Comparison of ENCODE assay signal across 25 cellular contexts in the genomic region with DNA sequence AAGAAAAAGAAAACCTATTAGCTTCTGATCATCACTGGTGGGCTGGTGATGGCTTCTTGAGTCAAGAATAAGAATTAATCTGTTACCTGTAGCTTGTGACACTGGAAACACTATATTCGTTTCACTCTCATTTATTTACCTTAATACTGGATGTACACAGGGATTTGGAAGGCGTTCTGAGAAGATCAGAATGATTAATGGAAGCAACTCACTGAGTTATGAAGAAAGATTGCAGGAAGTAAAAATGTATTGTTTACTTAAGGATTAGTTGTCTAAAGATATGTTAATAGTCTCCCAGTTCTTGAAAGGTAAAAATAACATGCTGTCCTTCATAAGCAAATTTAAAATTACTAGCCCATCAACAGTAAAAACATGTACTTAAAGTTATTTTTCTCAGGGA.
DNase-seq lines count a peak whose midpoint lies in the region; ATAC-seq, FAIRE-seq and TF ChIP-seq lines count a peak whose summit lies in the region.
"Had no signal": no experiment of that assay in that cellular context is flagged by ENCODE, and none has a peak within 500 bp of the region (broad histone marks: within the 10 kb centered on the region; RNA-seq: fewer than 3 reads in every experiment).

No MANE protein-coding gene starts in this region.

- 32 to 37% methylated on average over 2 of the region's 2 CpGs for WGBS in testis, 2 donors

- POLR2A ChIA-PET in PC-3 (lab: Charles Lee; ENCODE audit: unreplicated experiment): interaction anchor here (0.7 kb wide), 1 partner anchor 66 kb away, joined by 11 read pairs; no protein-coding TSS in a partner anchor

- no peak for TF ChIP-seq POLR2A in testis (IDR thresholded peaks at IDR 0.05)

- H3F3A ChIP-seq in PC-3 (ENCODE audit: low read length, unreplicated experiment): no peaks in the 10 kb centered on the region

- H3K36me3 ChIP-seq in PC-3 (ENCODE audit: low read depth, low read length) (no peaks in the 10 kb centered on the region), bronchial epithelial cell (ENCODE audit: control insufficient read depth, insufficient read depth, low read length) (no peaks in the 10 kb centered on the region), testis (ENCODE audit: low read depth, missing control alignments) (no peaks in the 10 kb centered on the region)
- H3K36me3 ChIP-seq: BLaER1 treated with 17β-estradiol and CSF1 and Interleukin-3, amounts not matched to agents 10 nM and 100 nM had no signal

- no peaks in the 10 kb centered on the region for H4K20me1 ChIP-seq in PC-3 (ENCODE audit: low read length)
- H4K20me1 ChIP-seq: BLaER1 treated with 17β-estradiol and CSF1 and Interleukin-3, amounts not matched to agents 10 nM and 100 nM had no signal

- H3K4me3 ChIP-seq in PC-3 (ENCODE audit: low read length) (no peak overlapping the region), bronchial epithelial cell (ENCODE audit: low read depth, low read length) (no peak overlapping the region), testis (no peak overlapping the region)
- H3K4me3 ChIP-seq: A549; BLaER1 treated with 17β-estradiol and CSF1 and Interleukin-3, amounts not matched to agents 10 nM and 100 nM; GM23248 had no signal

- CTCF ChIA-PET in PC-3 (lab: Charles Lee): no interaction called here

- DNase-seq in HPDE6-E6E7 (ENCODE audit: extremely low spot score): peak; percentile 2
- DNase-seq in PC-3: peak; percentile 62
- peak; percentile 21 for DNase-seq in bronchial epithelial cell (ENCODE audit: low read depth)
- DNase-seq in testis: no peak
- no peak for DNase-seq in inferior parietal cortex (ENCODE audit: extremely low spot score)
- no peak for DNase-seq in foreskin keratinocyte
- DNase-seq: AML-193; Caco-2; CD8-positive, alpha-beta T cell; DMS 273 treated with DMSO at 0.1 percent for 48 hours; GM23248; H7; MM.1S; NCI-H1436; NCI-H187; NCI-H2081 treated with DMSO at 0.1 percent for 48 hours; NCI-H446 treated with DMSO at 0.1 percent for 48 hours; NCI-H526; RPMI8226; SHP77 treated with DMSO at 0.1 percent for 48 hours had no signal

- H3K27ac ChIP-seq in 22Rv1 (peak overlapping the region; percentile 71), PC-3 (ENCODE audit: low read length) (no peak overlapping the region; the same call in 1 of the 2 replicates), testis (no peak overlapping the region), foreskin keratinocyte (no peak overlapping the region)
- H3K27ac ChIP-seq: A549; BLaER1 treated with 17β-estradiol and CSF1 and Interleukin-3, amounts not matched to agents 10 nM and 100 nM; GM23248; HL-60 had no signal

- H3K4me1 ChIP-seq in PC-3 (ENCODE audit: insufficient read depth, low read length): no peaks in the 10 kb centered on the region
- H3K4me1 ChIP-seq in testis: no peaks in the 10 kb centered on the region
- H3K4me1 ChIP-seq in foreskin keratinocyte: no peaks in the 10 kb centered on the region
- H3K4me1 ChIP-seq: A549; BLaER1 treated with 17β-estradiol and CSF1 and Interleukin-3, amounts not matched to agents 10 nM and 100 nM; Caco-2 had no signal

- 0 out of 2 replicates have a peak overlapping the region, but pooled peaks have one; percentile 11 for H3K4me2 ChIP-seq in PC-3 (ENCODE audit: low read length)
- H3K4me2 ChIP-seq: A549; BLaER1 treated with 17β-estradiol and CSF1 and Interleukin-3, amounts not matched to agents 10 nM and 100 nM had no signal

- ATAC-seq in PC-3: peak; percentile 81
- no peak for ATAC-seq in foreskin keratinocyte
- ATAC-seq: A549; CD8-positive, alpha-beta T cell; HepG2 had no signal

- TF ChIP-seq CTCF in 22Rv1 (IDR thresholded peaks at IDR 0.05) (no peak), PC-3 (conservative IDR thresholded peaks at IDR 0.05; ENCODE audit: low read depth, low read length) (no peak), bronchial epithelial cell (IDR thresholded peaks at IDR 0.05; ENCODE audit: insufficient read depth, low read length, severe bottlenecking) (no peak), testis (IDR thresholded peaks at IDR 0.05) (no peak), foreskin keratinocyte (conservative IDR thresholded peaks at IDR 0.05) (no peak)

- BruUV-seq in PC-3 (replicated peaks; lab: Mats Ljungman, UMichigan): no TSS peak

- no peak overlapping the region for H3K9ac ChIP-seq in PC-3 (ENCODE audit: low read length)
- H3K9ac ChIP-seq: BLaER1 treated with 17β-estradiol and CSF1 and Interleukin-3, amounts not matched to agents 10 nM and 100 nM; GM23248 had no signal

- no peaks in the 10 kb centered on the region for H3K9me2 ChIP-seq in PC-3 (replicated peaks; ENCODE audit: low read length)

- FAIRE-seq in bronchial epithelial cell (lab: Jason Lieb, UNC): no peak
- FAIRE-seq: A549, HepG2 had no signal

- H3K79me2 ChIP-seq in PC-3 (ENCODE audit: low read length): no peaks in the 10 kb centered on the region

- intact Hi-C loops in PC-3 (cut with micrococcal nuclease) (no loop called here), testis (cut with DNase I; ENCODE audit: low total_unique reads) (no loop called here)

- H3K27me3 ChIP-seq in PC-3 (ENCODE audit: low read length) (no peaks in the 10 kb centered on the region), bronchial epithelial cell (ENCODE audit: control insufficient read depth, insufficient read depth, low read length) (no peaks in the 10 kb centered on the region), testis (no peaks in the 10 kb centered on the region), foreskin keratinocyte (no peaks in the 10 kb centered on the region)
- H3K27me3 ChIP-seq: BLaER1 treated with 17β-estradiol and CSF1 and Interleukin-3, amounts not matched to agents 10 nM and 100 nM had no signal

- no peak overlapping the region for H2AFZ ChIP-seq in PC-3 (ENCODE audit: low read length)
- H2AFZ ChIP-seq: GM23248 had no signal

- H3K9me3 ChIP-seq in PC-3 (ENCODE audit: low read length) (0 out of 2 replicates have a peak, but pooled peaks cover 8% of the 10 kb centered on the region), testis (no peaks in the 10 kb centered on the region)
- H3K9me3 ChIP-seq: A549; BLaER1 treated with 17β-estradiol and CSF1 and Interleukin-3, amounts not matched to agents 10 nM and 100 nM; Caco-2 had no signal

Comparison
In these comparisons a context has a peak if more than half of its experiments do, and no peak if none do; other contexts are left out.
1. DNase-seq: peak in HPDE6-E6E7 (single experiment), PC-3 (single experiment) and bronchial epithelial cell (single experiment); none in testis (single experiment), inferior parietal cortex (single experiment) and foreskin keratinocyte (0 of 2).